In the genomic region with DNA sequence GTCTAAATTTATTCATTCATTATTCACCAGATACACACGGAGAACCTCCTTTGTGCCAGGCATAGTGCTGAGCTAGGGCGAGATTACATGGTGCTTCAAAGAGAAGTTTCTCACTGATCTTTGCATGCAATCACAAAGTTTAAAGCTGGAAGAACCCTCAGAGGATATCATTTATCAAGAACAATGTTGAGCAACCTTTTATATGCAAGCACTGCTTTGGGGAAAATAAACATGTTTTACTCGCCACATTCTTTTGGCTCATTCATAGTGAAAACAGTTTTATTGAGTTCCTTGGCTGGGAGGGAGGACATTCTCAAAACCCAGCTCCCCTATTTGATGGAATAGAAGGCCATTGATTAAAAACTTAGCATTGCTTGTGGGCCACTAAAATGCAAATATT, we compare ENCODE assay signal across 25 cellular contexts. TPM values are rescaled to one million over a fixed set of nuclear protein-coding genes. Genes with fewer than 3 reads are reported as not detected.
DNase-seq lines count a peak whose midpoint lies in the region; ATAC-seq and TF ChIP-seq lines count a peak whose summit lies in the region.
"Had no signal": no experiment of that assay in that cellular context is flagged by ENCODE, and none has a peak within 500 bp of the region (broad histone marks: within the 10 kb centered on the region; RNA-seq: fewer than 3 reads in every experiment).

No MANE protein-coding gene starts in this region.

- H3K9me3 ChIP-seq in RWPE2 (ENCODE audit: severe bottlenecking) (no peaks in the 10 kb centered on the region), smooth muscle cell (replicated peaks; ENCODE audit: low read depth) (no peaks in the 10 kb centered on the region), esophagus muscularis mucosa (no peaks in the 10 kb centered on the region), left lung (no peaks in the 10 kb centered on the region)
- H3K9me3 ChIP-seq: Peyer's patch, SJCRH30, upper lobe of left lung had no signal

- intact Hi-C loops in esophagus muscularis mucosa (cut with DNase I) (no loop called here), left lung (cut with DNase I) (no loop called here)

- H3K36me3 ChIP-seq in BJ (ENCODE audit: control insufficient read depth, insufficient read depth, low read length) (no peaks in the 10 kb centered on the region), RWPE2 (ENCODE audit: low read depth) (no peaks in the 10 kb centered on the region), smooth muscle cell (ENCODE audit: low read depth) (no peaks in the 10 kb centered on the region), esophagus muscularis mucosa (no peaks in the 10 kb centered on the region), left lung (no peaks in the 10 kb centered on the region)
- H3K36me3 ChIP-seq: Peyer's patch, SJCRH30, upper lobe of left lung had no signal

- no peaks in the 10 kb centered on the region for H4K20me1 ChIP-seq in smooth muscle cell (ENCODE audit: low read depth)

- WGBS in smooth muscle cell (ENCODE audit: low lambda C conversion rate): 36% methylated on average over 3 of the region's 3 CpGs
- WGBS in esophagus muscularis mucosa: 66% methylated on average over 3 of the region's 3 CpGs

- H2AFZ ChIP-seq in smooth muscle cell (ENCODE audit: low read depth): no peak overlapping the region

- no peak overlapping the region for H3K4me3 ChIP-seq in BJ (ENCODE audit: low read depth, low read length)
- no peak overlapping the region for H3K4me3 ChIP-seq in RWPE2 (ENCODE audit: severe bottlenecking)
- no peak overlapping the region for H3K4me3 ChIP-seq in fibroblast of mammary gland (ENCODE audit: control insufficient read depth, low read depth, low read length)
- no peak overlapping the region for H3K4me3 ChIP-seq in smooth muscle cell
- no peak overlapping the region for H3K4me3 ChIP-seq in esophagus muscularis mucosa
- H3K4me3 ChIP-seq in left lung: no peak overlapping the region
- H3K4me3 ChIP-seq: Peyer's patch, SJCRH30, upper lobe of left lung had no signal

- ATAC-seq in RWPE2 (ENCODE audit: low read depth) (no peak), left lung (no peak), HG02852 (IDR thresholded peaks at IDR 0.05; ENCODE audit: unreplicated experiment) (no peak)
- no peak for ATAC-seq in stimulated activated naive CD8-positive, alpha-beta T cell treated with anti-CD3 and anti-CD28 coated beads, Interleukin-15, Interleukin-2, amounts not matched to agents 100 U/mL and 50 U/mL, for 24 hours
- ATAC-seq: naive thymus-derived CD8-positive, alpha-beta T cell; stimulated activated effector memory CD8-positive, alpha-beta T cell treated with anti-CD3 and anti-CD28 coated beads, Interleukin-12 subunit alpha, Interleukin-12 subunit beta, amount 100 ng/mL, for 72 hours; T-cell had no signal

- no peaks in the 10 kb centered on the region for H3F3A ChIP-seq in smooth muscle cell (ENCODE audit: low read depth)

- no peaks in the 10 kb centered on the region for H3K79me2 ChIP-seq in smooth muscle cell (ENCODE audit: low read depth)

- TF ChIP-seq POLR2A in esophagus muscularis mucosa (IDR thresholded peaks at IDR 0.05; ENCODE audit: low read depth): no peak

- H3K9ac ChIP-seq in smooth muscle cell (ENCODE audit: low read depth): no peak overlapping the region

- no peak for TF ChIP-seq EP300 in esophagus muscularis mucosa (IDR thresholded peaks at IDR 0.05)

- H3K27me3 ChIP-seq in BJ (ENCODE audit: control insufficient read depth, insufficient read depth, low read length) (no peaks in the 10 kb centered on the region), RWPE2 (ENCODE audit: insufficient read depth, poor library complexity, severe bottlenecking) (no peaks in the 10 kb centered on the region), smooth muscle cell (ENCODE audit: low read depth) (no peaks in the 10 kb centered on the region), esophagus muscularis mucosa (no peaks in the 10 kb centered on the region), left lung (peaks cover 0 to 19% of the 10 kb centered on the region in 2 donors)
- H3K27me3 ChIP-seq: Peyer's patch, SJCRH30, upper lobe of left lung had no signal

- peak overlapping the region; percentile 16 for H3K4me2 ChIP-seq in smooth muscle cell

- DNase-seq in BJ (ENCODE audit: low read depth) (peak; percentile 68), RWPE2 (ENCODE audit: low spot score) (no peak), fibroblast of mammary gland (ENCODE audit: low read depth) (peak; percentile 77), smooth muscle cell (lab: John Stamatoyannopoulos, UW; ENCODE audit: unreplicated experiment) (no peak), esophagus muscularis mucosa (ENCODE audit: extremely low spot score) (no peak), left lung (no peak)
- DNase-seq in stimulated activated naive CD8-positive, alpha-beta T cell treated with anti-CD3 and anti-CD28 coated beads, Interleukin-15, Interleukin-2, amounts not matched to agents 100 U/mL and 50 U/mL, for 24 hours: no peak
- DNase-seq: activated CD4-positive, alpha-beta T cell treated with anti-CD3 and anti-CD28 coated beads, Interleukin-2, amount 50 U/mL, for 4 hours; activated naive CD4-positive, alpha-beta T cell treated with anti-CD3 and anti-CD28 coated beads for 36 hours; anterior cingulate cortex; CD8-positive, alpha-beta memory T cell; cortex of kidney; H7; naive thymus-derived CD8-positive, alpha-beta T cell; NCI-H1105; NCI-H1930; Peyer's patch; retina; SJCRH30; stimulated activated CD4-positive, alpha-beta T cell treated with anti-CD3 and anti-CD28 coated beads, Interleukin-12 subunit alpha, Interleukin-12 subunit beta, amount 100 ng/mL, for 4 hours; stimulated activated CD4-positive, alpha-beta T cell treated with anti-CD3 and anti-CD28 coated beads, Interleukin-4, amount 100 ng/mL, for 1 hour; T-cell; upper lobe of left lung had no signal

- POLR2A ChIA-PET in BJ (lab: Charles Lee): no interaction called here

- peak overlapping the region; percentile 98 for H3K27ac ChIP-seq in RWPE2 (ENCODE audit: poor library complexity, severe bottlenecking)
- H3K27ac ChIP-seq in smooth muscle cell (ENCODE audit: low read depth): peak overlapping the region; percentile 94
- no peak overlapping the region for H3K27ac ChIP-seq in esophagus muscularis mucosa (replicated peaks in 1 of 4)
- H3K27ac ChIP-seq in left lung: no peak overlapping the region
- H3K27ac ChIP-seq: Peyer's patch, SJCRH30, upper lobe of left lung had no signal

- H3K4me1 ChIP-seq in RWPE2 (ENCODE audit: insufficient read depth, poor library complexity, severe bottlenecking) (peaks cover 29% of the 10 kb centered on the region), smooth muscle cell (ENCODE audit: low read depth) (peaks cover under 1% of the 10 kb centered on the region), esophagus muscularis mucosa (no peaks in the 10 kb centered on the region), left lung (no peaks in the 10 kb centered on the region)
- H3K4me1 ChIP-seq: Peyer's patch, SJCRH30, upper lobe of left lung had no signal

- CTCF ChIA-PET in BJ (lab: Yijun Ruan, JAX): interaction anchor here (0.7 to 1.8 kb wide), 4 partner anchors 34 to 58 kb away, joined by 3 to 6 read pairs (median 4); no protein-coding TSS in a partner anchor

- TF ChIP-seq CTCF in BJ (IDR thresholded peaks at IDR 0.05; ENCODE audit: insufficient read depth, low read depth, low read length): no peak
- no peak for TF ChIP-seq CTCF in RWPE2 (IDR thresholded peaks at IDR 0.05; ENCODE audit: poor library complexity, severe bottlenecking)
- TF ChIP-seq CTCF in fibroblast of mammary gland (conservative IDR thresholded peaks at IDR 0.05; ENCODE audit: control insufficient read depth, insufficient read depth, low read depth, low read length): no peak
- no peak for TF ChIP-seq CTCF in smooth muscle cell (IDR thresholded peaks at IDR 0.05; ENCODE audit: borderline replicate concordance, insufficient read depth, poor library complexity, severe bottlenecking)
- no peak for TF ChIP-seq CTCF in esophagus muscularis mucosa (IDR thresholded peaks at IDR 0.05)
- no peak for TF ChIP-seq CTCF in left lung (IDR thresholded peaks at IDR 0.05)

RNA-seq across cellular contexts. Expression of a gene that starts 49.8 kb away (rescaled TPM):
- 14.6 and 15.9 TPM in 2 replicates for polyA plus RNA-seq in BJ (2011; rRNA removed)
- polyA minus RNA-seq in BJ (2011; rRNA and poly(A)+ RNA removed): 58.1 and 64.5 TPM in 2 replicates
- total RNA-seq in smooth muscle cell: 19.9 and 22.4 TPM in 2 replicates
- 8.2 and 9.5 TPM in 2 replicates for polyA plus RNA-seq in smooth muscle cell
- total RNA-seq in esophagus muscularis mucosa: 10 to 100 TPM; 25.2 to 57.1 (median 33.5) TPM
- total RNA-seq in left lung: 1 to 10 TPM; 7.3 to 7.5 TPM

Comparison
In these comparisons a context has a peak if more than half of its experiments do, and no peak if none do; other contexts are left out.
1. DNase-seq: peak in BJ (single experiment) and fibroblast of mammary gland (single experiment); none in RWPE2 (single experiment), smooth muscle cell (single experiment), esophagus muscularis mucosa (single experiment), left lung (0 of 2) and stimulated activated naive CD8-positive, alpha-beta T cell treated with anti-CD3 and anti-CD28 coated beads, Interleukin-15, Interleukin-2, amounts not matched to agents 100 U/mL and 50 U/mL, for 24 hours (single experiment).
2. H3K27ac ChIP-seq: peak in RWPE2 (single experiment) and smooth muscle cell (single experiment); none in esophagus muscularis mucosa (0 of 4) and left lung (0 of 2).